8 cellular contexts compared by ENCODE assay signal in the genomic region with DNA sequence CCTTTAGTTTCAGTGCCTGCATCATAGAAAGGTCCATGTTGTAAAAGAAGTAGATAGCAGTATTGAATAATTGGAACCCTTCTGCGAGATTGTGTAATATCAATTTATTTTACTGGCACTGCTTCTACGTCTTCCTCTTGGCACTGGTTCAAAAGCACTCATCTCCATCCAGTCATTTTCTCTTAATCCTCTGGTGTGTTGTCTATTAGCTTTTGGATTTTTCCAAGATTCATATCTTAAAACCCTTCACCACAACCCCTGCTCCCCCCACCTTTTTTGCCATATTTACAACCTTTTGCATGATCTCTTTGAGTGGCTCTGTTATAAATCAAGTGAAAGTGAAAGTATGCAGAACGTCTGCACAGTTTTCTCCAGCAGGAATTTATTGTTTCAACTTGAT.
DNase-seq lines count a peak whose midpoint lies in the region; ATAC-seq and TF ChIP-seq lines count a peak whose summit lies in the region.

No MANE protein-coding gene starts in this region.

- no peaks in the 10 kb centered on the region for H3K36me3 Mint-ChIP-seq in T-helper 2 cell treated with Interferon-gamma antibody and Interleukin-4, amounts not matched to agents 5 μg/mL and 100 μg/mL, for 36 hours (ENCODE audit: low read depth)

- no peak for DNase-seq in T-helper 2 cell treated with Interferon-gamma antibody and Interleukin-4, amounts not matched to agents 5 μg/mL and 100 μg/mL, for 36 hours (ENCODE audit: low spot score)
- DNase-seq in heart right ventricle = no peak
- no peak for DNase-seq in tibial artery
- no peak for DNase-seq in dedifferentiated amniotic fluid mesenchymal stem cell (ENCODE audit: extremely low spot score)
- DNase-seq in hypothalamus (lab: John Stamatoyannopoulos, UW) = no peak

- H3K9ac ChIP-seq in BLaER1 treated with 17β-estradiol and CSF1 and Interleukin-3, amounts not matched to agents 10 nM and 100 nM = peak overlapping the region in 3 of 11 experiments; percentile 1 to 5 (median 5); a peak in 1 of 22 replicates

- peak overlapping the region in 4 of 11 experiments; percentile 1 to 29 (median 14); a peak in 5 of 22 replicates for H3K27ac ChIP-seq in BLaER1 treated with 17β-estradiol and CSF1 and Interleukin-3, amounts not matched to agents 10 nM and 100 nM
- H3K27ac ChIP-seq in heart right ventricle (no peak overlapping the region), tibial artery (peak overlapping the region in 1 of 2 donors; percentile 27)

- ATAC-seq in HG02798 (IDR thresholded peaks at IDR 0.05; ENCODE audit: poor library complexity, unreplicated experiment) = peak; percentile 66
- ATAC-seq in heart right ventricle = peak in 2 of 8 donors; percentile 29 to 33
- ATAC-seq in GM21447 (IDR thresholded peaks at IDR 0.05; ENCODE audit: unreplicated experiment) = no peak

- peaks cover 9% of the 10 kb centered on the region for H3K4me1 Mint-ChIP-seq in T-helper 2 cell treated with Interferon-gamma antibody and Interleukin-4, amounts not matched to agents 5 μg/mL and 100 μg/mL, for 36 hours (ENCODE audit: low read depth)

- intact Hi-C loops in heart right ventricle (cut with DNase I) (no loop called here), tibial artery (cut with DNase I; ENCODE audit: low total_unique reads) (no loop called here)

- peak overlapping the region; percentile 82 for H3K4me3 Mint-ChIP-seq in T-helper 2 cell treated with Interferon-gamma antibody and Interleukin-4, amounts not matched to agents 5 μg/mL and 100 μg/mL, for 36 hours

- peak overlapping the region; percentile 12 to 55 (median 32); a peak in 11 of 20 replicates for H3K4me3 ChIP-seq in BLaER1 treated with 17β-estradiol and CSF1 and Interleukin-3, amounts not matched to agents 10 nM and 100 nM
- peak overlapping the region in 8 of 10 donors; percentile 16 to 53 (median 42) for H3K4me3 ChIP-seq in heart right ventricle
- H3K4me3 ChIP-seq in tibial artery = peak overlapping the region; percentile 41 to 44

- H3K4me2 ChIP-seq in BLaER1 treated with 17β-estradiol and CSF1 and Interleukin-3, amounts not matched to agents 10 nM and 100 nM = peak overlapping the region; percentile 53 to 82 (median 69)

- H3K9me3 Mint-ChIP-seq in T-helper 2 cell treated with Interferon-gamma antibody and Interleukin-4, amounts not matched to agents 5 μg/mL and 100 μg/mL, for 36 hours = no peaks in the 10 kb centered on the region

- H3K4me1 ChIP-seq in BLaER1 treated with 17β-estradiol and CSF1 and Interleukin-3, amounts not matched to agents 10 nM and 100 nM = peaks cover 5 to 15% (median 11%) of the 10 kb centered on the region in 10 experiments; a peak in 14 of 20 replicates
- H3K4me1 ChIP-seq in heart right ventricle (peaks cover 0 to 5% (median 0%) of the 10 kb centered on the region in 9 donors), tibial artery (peaks cover 0 to 24% (median 1%) of the 10 kb centered on the region in 4 donors)

- WGBS in heart right ventricle, 2 donors = 17 to 38% methylated on average over 3 of the region's 3 CpGs

- H3K36me3 ChIP-seq in BLaER1 treated with 17β-estradiol and CSF1 and Interleukin-3, amounts not matched to agents 10 nM and 100 nM = no peaks in the 10 kb centered on the region
- H3K36me3 ChIP-seq in heart right ventricle (no peaks in the 10 kb centered on the region), tibial artery (no peaks in the 10 kb centered on the region)

- peak overlapping the region; percentile 5 for H3K27ac Mint-ChIP-seq in T-helper 2 cell treated with Interferon-gamma antibody and Interleukin-4, amounts not matched to agents 5 μg/mL and 100 μg/mL, for 36 hours

- H3K27me3 Mint-ChIP-seq in T-helper 2 cell treated with Interferon-gamma antibody and Interleukin-4, amounts not matched to agents 5 μg/mL and 100 μg/mL, for 36 hours (ENCODE audit: low read depth) = peaks cover 7% of the 10 kb centered on the region

- TF ChIP-seq CTCF in heart right ventricle (IDR thresholded peaks at IDR 0.05) (no peak), tibial artery (IDR thresholded peaks at IDR 0.05) (no peak)

- no peaks in the 10 kb centered on the region for H4K20me1 ChIP-seq in BLaER1 treated with 17β-estradiol and CSF1 and Interleukin-3, amounts not matched to agents 10 nM and 100 nM

- H3K27me3 ChIP-seq in BLaER1 treated with 17β-estradiol and CSF1 and Interleukin-3, amounts not matched to agents 10 nM and 100 nM = no peaks in the 10 kb centered on the region
- H3K27me3 ChIP-seq in heart right ventricle (peaks cover 0 to 6% (median 0%) of the 10 kb centered on the region in 7 donors), tibial artery (no peaks in the 10 kb centered on the region)

- 0 out of 22 replicates have a peak, but pooled peaks cover 0 to 4% (median 0%) of the 10 kb centered on the region in 11 experiments for H3K9me3 ChIP-seq in BLaER1 treated with 17β-estradiol and CSF1 and Interleukin-3, amounts not matched to agents 10 nM and 100 nM (replicated peaks in 1 of 11)
- H3K9me3 ChIP-seq in heart right ventricle (no peaks in the 10 kb centered on the region), tibial artery (no peaks in the 10 kb centered on the region)
